ENCODE assay signal across 1 cellular context in the genomic region with DNA sequence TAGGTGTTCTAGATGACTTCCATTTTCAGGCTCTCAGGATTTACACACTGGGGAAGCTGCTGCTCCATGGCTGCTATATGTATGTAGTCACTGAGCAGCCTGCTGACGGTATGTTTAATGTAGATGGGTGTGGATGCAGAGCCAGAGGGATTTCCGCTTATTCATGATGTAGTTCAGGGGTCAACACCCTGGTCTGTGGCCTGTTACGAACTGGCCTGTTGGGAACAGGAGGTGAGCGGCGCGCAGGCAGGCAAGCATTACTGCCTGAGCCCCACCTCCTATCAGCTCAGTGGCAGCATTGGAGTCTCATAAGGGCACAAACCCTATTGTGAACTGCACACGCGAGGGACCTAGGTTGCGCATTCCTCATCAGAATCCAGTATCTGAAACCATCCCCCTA.
TF ChIP-seq lines count a peak whose summit lies in the region.

No MANE protein-coding gene starts in this region.

TF ChIP-seq in endothelial cell of umbilical vein, 7 proteins besides CTCF, POLR2A, EP300 and RAD21:
- no peak for TF ChIP-seq MYC (IDR thresholded peaks at IDR 0.05; ENCODE audit: low read depth, low read length)
- TF ChIP-seq, protein P1, sequence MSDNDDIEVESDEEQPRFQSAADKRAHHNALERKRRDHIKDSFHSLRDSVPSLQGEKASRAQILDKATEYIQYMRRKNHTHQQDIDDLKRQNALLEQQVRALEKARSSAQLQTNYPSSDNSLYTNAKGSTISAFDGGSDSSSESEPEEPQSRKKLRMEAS (IDR thresholded peaks at IDR 0.05; ENCODE audit: insufficient read depth, insufficient read length), result no peak
- no peak for TF ChIP-seq FOS (IDR thresholded peaks at IDR 0.05; ENCODE audit: borderline replicate concordance, insufficient read depth, low read length)
- no peak for TF ChIP-seq EZH2 (IDR thresholded peaks at IDR 0.05; ENCODE audit: borderline replicate concordance, low read depth, low read length, severe bottlenecking)
TF ChIP-seq in endothelial cell of umbilical vein: peak in this region for 0.
